Comparison of ENCODE assay signal across 16 cellular contexts in genomic region chr1:240503558-240503957, GRCh38.
"Had no signal": no experiment of that assay in that cellular context is flagged by ENCODE, and none has a peak within 500 bp of the region (broad histone marks: within the 10 kb centered on the region; RNA-seq: fewer than 3 reads in every experiment).

No MANE protein-coding gene starts in this region.

- H3K4me1 ChIP-seq: esophagus squamous epithelium, gastroesophageal sphincter, left ventricle myocardium inferior, right atrium auricular region had no signal

- H3K27ac Mint-ChIP-seq: dendritic cell treated with granulocyte-macrophage colony-stimulating factor and Interleukin-4, amounts not matched to agents 40 ng/mL and 50 ng/mL, for 4 days; naive B cell had no signal

- ATAC-seq: gastroesophageal sphincter, left cardiac atrium had no signal

- H3K9me3 ChIP-seq: esophagus squamous epithelium, gastroesophageal sphincter, right atrium auricular region had no signal

- H3K27me3 ChIP-seq: esophagus squamous epithelium, gastroesophageal sphincter, right atrium auricular region had no signal

- H3K36me3 ChIP-seq: esophagus squamous epithelium, gastroesophageal sphincter, left ventricle myocardium inferior, right atrium auricular region had no signal

- H3K36me3 Mint-ChIP-seq: naive B cell had no signal

- DNase-seq: esophagus squamous epithelium; foreskin fibroblast; glutamatergic neuron; kidney; left cardiac atrium; left ventricle myocardium inferior; mesenchymal stem cell; naive B cell; small intestine; stimulated activated CD4-positive, alpha-beta T cell treated with anti-CD3 and anti-CD28 coated beads, Interleukin-12 subunit alpha, Interleukin-12 subunit beta, amount 100 ng/mL, for 4 hours; stimulated activated naive CD4-positive, alpha-beta T cell treated with Interleukin-2 at 50 U/mL for 16 hours; trophoblast cell had no signal

- H3K9me3 Mint-ChIP-seq: dendritic cell treated with granulocyte-macrophage colony-stimulating factor and Interleukin-4, amounts not matched to agents 40 ng/mL and 50 ng/mL, for 4 days had no signal

- H3K27me3 Mint-ChIP-seq: dendritic cell treated with granulocyte-macrophage colony-stimulating factor and Interleukin-4, amounts not matched to agents 40 ng/mL and 50 ng/mL, for 4 days had no signal

- H3K4me3 Mint-ChIP-seq: dendritic cell treated with granulocyte-macrophage colony-stimulating factor and Interleukin-4, amounts not matched to agents 40 ng/mL and 50 ng/mL, for 4 days; naive B cell had no signal

- H3K27ac ChIP-seq: esophagus squamous epithelium, gastroesophageal sphincter, left ventricle myocardium inferior, right atrium auricular region had no signal

- H3K4me1 Mint-ChIP-seq: naive B cell had no signal

- H3K4me3 ChIP-seq: esophagus squamous epithelium, gastroesophageal sphincter, left ventricle myocardium inferior, lung, right atrium auricular region had no signal
